16 cellular contexts compared by ENCODE assay signal in the genomic region with DNA sequence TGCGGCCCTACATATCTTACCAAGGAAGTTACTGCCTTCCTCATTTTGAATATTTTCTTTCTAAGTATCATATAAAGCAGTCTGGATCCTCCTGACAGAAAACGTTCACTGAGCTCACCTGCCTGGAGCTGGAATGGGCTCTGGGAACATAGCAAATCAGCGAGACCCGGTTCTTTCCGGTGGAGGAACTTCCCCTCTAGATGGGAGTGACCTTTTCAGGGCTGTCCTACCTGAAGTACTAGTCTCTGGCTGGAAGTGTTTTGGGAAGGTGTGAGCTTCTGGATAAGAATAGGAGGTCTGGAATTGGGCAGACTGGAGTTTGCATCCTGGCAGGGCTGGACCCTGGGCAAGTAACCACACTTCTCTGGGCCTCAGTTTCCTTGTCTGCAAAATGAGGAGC.
A peak's percentile ranks its signal among the peaks of the same experiment; 100 is the strongest.
DNase-seq lines count a peak whose midpoint lies in the region; TF ChIP-seq lines count a peak whose summit lies in the region.
"Had no signal": no experiment of that assay in that cellular context is flagged by ENCODE, and none has a peak within 500 bp of the region (broad histone marks: within the 10 kb centered on the region; RNA-seq: fewer than 3 reads in every experiment).

No MANE protein-coding gene starts in this region.

- peak overlapping the region; percentile 11 for H3K9ac ChIP-seq in parathyroid adenoma
- H3K9ac ChIP-seq: BLaER1 treated with 17β-estradiol and CSF1 and Interleukin-3, amounts not matched to agents 10 nM and 100 nM; GM23248 had no signal

- TF ChIP-seq CTCF in GM13976 (IDR thresholded peaks at IDR 0.05; ENCODE audit: borderline replicate concordance, control extremely low read depth, extremely low read depth, insufficient read depth, missing control alignments), result no peak
- no peak for TF ChIP-seq CTCF in parathyroid adenoma (IDR thresholded peaks at IDR 0.05)

- H3K4me2 ChIP-seq in parathyroid adenoma (ENCODE audit: low read length), result no peak overlapping the region
- H3K4me2 ChIP-seq: BLaER1 treated with 17β-estradiol and CSF1 and Interleukin-3, amounts not matched to agents 10 nM and 100 nM had no signal

- DNase-seq in GM13976 (ENCODE audit: low spot score) (peak; percentile 2), islet precursor cell (peak; percentile 20), activated T-cell treated with anti-CD3 and anti-CD28 coated beads for 4 hours (no peak), SKM-1 (lab: John Stamatoyannopoulos, UW; ENCODE audit: unreplicated experiment) (no peak)
- no peak for DNase-seq in stimulated activated CD4-positive, alpha-beta T cell treated with anti-CD3 and anti-CD28 coated beads, Interleukin-4, amount 100 ng/mL, for 1 hour
- DNase-seq: BE2C; CD4-positive, alpha-beta T cell; CD8-positive, alpha-beta memory T cell; DMS53; DMS79 treated with DMSO at 0.1 percent for 48 hours; GF-D8; GM23248; H7; HCEC 1CT had no signal

- peaks cover 4% of the 10 kb centered on the region for H3K4me1 ChIP-seq in parathyroid adenoma
- H3K4me1 ChIP-seq: BE2C had no signal

- H3K4me3 ChIP-seq in parathyroid adenoma (ENCODE audit: low read depth, low read length), result no peak overlapping the region
- H3K4me3 ChIP-seq: BLaER1 treated with 17β-estradiol and CSF1 and Interleukin-3, amounts not matched to agents 10 nM and 100 nM; GM23248 had no signal

- H3K36me3 ChIP-seq in parathyroid adenoma (ENCODE audit: control insufficient read depth, insufficient read depth, low read length), result no peaks in the 10 kb centered on the region
- H3K36me3 ChIP-seq: BE2C had no signal

- H3K27ac ChIP-seq in parathyroid adenoma, result no peak overlapping the region
- H3K27ac ChIP-seq: BLaER1 treated with 17β-estradiol and CSF1 and Interleukin-3, amounts not matched to agents 10 nM and 100 nM; GM23248 had no signal

- H2AFZ ChIP-seq in parathyroid adenoma, result no peak overlapping the region
- H2AFZ ChIP-seq: GM23248 had no signal

- in situ Hi-C loops in GM13976 (cut with MboI; ENCODE audit: low sequenced_read_pairs, unreplicated experiment), result no loop called here

- H3K27me3 ChIP-seq in parathyroid adenoma (ENCODE audit: control insufficient read depth, insufficient read depth, low read length), result no peaks in the 10 kb centered on the region
- H3K27me3 ChIP-seq: BE2C; BLaER1 treated with 17β-estradiol and CSF1 and Interleukin-3, amounts not matched to agents 10 nM and 100 nM had no signal

- H3K79me2 ChIP-seq in parathyroid adenoma, result no peaks in the 10 kb centered on the region

- no peaks in the 10 kb centered on the region for H3K9me3 ChIP-seq in parathyroid adenoma (ENCODE audit: control insufficient read depth, low read length)
- H3K9me3 ChIP-seq: BE2C; BLaER1 treated with 17β-estradiol and CSF1 and Interleukin-3, amounts not matched to agents 10 nM and 100 nM had no signal

Comparison
In these comparisons a context has a peak if more than half of its experiments do, and no peak if none do; other contexts are left out.
1. DNase-seq: peak in GM13976 (single experiment) and islet precursor cell (single experiment); none in stimulated activated CD4-positive, alpha-beta T cell treated with anti-CD3 and anti-CD28 coated beads, Interleukin-4, amount 100 ng/mL, for 1 hour (single experiment), activated T-cell treated with anti-CD3 and anti-CD28 coated beads for 4 hours (single experiment) and SKM-1 (single experiment).